21 cellular contexts compared by ENCODE assay signal in the genomic region with DNA sequence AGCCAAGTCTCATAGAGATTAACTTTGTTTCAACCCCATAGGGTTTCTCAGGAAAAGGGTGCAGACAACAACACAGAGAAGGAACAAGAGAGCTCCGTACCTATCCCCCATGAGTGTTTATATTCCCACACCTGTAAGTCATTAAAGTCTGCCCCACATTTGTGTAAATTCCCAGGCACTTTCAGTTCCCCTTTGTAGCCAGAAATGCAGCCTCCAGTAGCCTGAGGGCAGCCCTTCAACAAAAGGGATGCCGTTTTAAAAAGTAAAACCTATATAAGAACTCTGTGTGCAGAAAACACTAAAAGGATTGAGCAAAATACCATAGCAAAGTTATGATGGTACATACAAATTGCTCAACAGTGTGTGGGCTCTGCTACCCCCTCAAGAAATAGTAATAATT. TPM values are rescaled to one million over a fixed set of nuclear protein-coding genes. Genes with fewer than 3 reads are reported as not detected.
"Had no signal": no experiment of that assay in that cellular context is flagged by ENCODE, and none has a peak within 500 bp of the region (broad histone marks: within the 10 kb centered on the region; RNA-seq: fewer than 3 reads in every experiment).

No MANE protein-coding gene starts in this region.

- H3K4me3 Mint-ChIP-seq: activated B cell treated with CpG ODN at 0.5 μM for 24 hours; activated CD4-positive, alpha-beta T cell treated with anti-CD3 and anti-CD28 coated beads, Interleukin-2, amount 10 ng/mL, durations not matched to agents 24 days and 14 days; activated naive CD4-positive, alpha-beta T cell treated with anti-CD3 and anti-CD28 coated beads, Interleukin-2, amount 10 ng/mL, durations not matched to agents 7 days and 5 days; activated naive CD8-positive, alpha-beta T cell treated with anti-CD3 and anti-CD28 coated beads for 36 hours; activated T-cell treated with anti-CD3 and anti-CD28 coated beads, Interleukin-2, amount 50 U/mL, for 4 hours; T-helper 17 cell had no signal

- ATAC-seq: activated T-cell treated with anti-CD3 and anti-CD28 coated beads, Interleukin-2, amount 50 U/mL, for 4 hours; K562; T-helper 17 cell had no signal

- H3K27me3 Mint-ChIP-seq: activated CD4-positive, alpha-beta T cell treated with anti-CD3 and anti-CD28 coated beads, Interleukin-2, amount 10 ng/mL, durations not matched to agents 24 days and 14 days; activated naive CD4-positive, alpha-beta T cell treated with anti-CD3 and anti-CD28 coated beads, Interleukin-2, amount 10 ng/mL, durations not matched to agents 7 days and 5 days; T-helper 17 cell had no signal

- H3K36me3 Mint-ChIP-seq: activated naive CD4-positive, alpha-beta T cell treated with anti-CD3 and anti-CD28 coated beads, Interleukin-2, amount 10 ng/mL, durations not matched to agents 7 days and 5 days; activated naive CD8-positive, alpha-beta T cell treated with anti-CD3 and anti-CD28 coated beads for 36 hours had no signal

- H3K4me2 ChIP-seq: PC-9 had no signal

- H3K9me3 Mint-ChIP-seq: activated naive CD4-positive, alpha-beta T cell treated with anti-CD3 and anti-CD28 coated beads, Interleukin-2, amount 10 ng/mL, durations not matched to agents 7 days and 5 days had no signal

- H3K27ac Mint-ChIP-seq: activated B cell treated with CpG ODN at 0.5 μM for 24 hours; activated CD4-positive, alpha-beta T cell treated with anti-CD3 and anti-CD28 coated beads, Interleukin-2, amount 10 ng/mL, durations not matched to agents 24 days and 14 days; activated naive CD4-positive, alpha-beta T cell treated with anti-CD3 and anti-CD28 coated beads, Interleukin-2, amount 10 ng/mL, durations not matched to agents 7 days and 5 days; activated naive CD8-positive, alpha-beta T cell treated with anti-CD3 and anti-CD28 coated beads for 36 hours; T-helper 17 cell had no signal

- H2AFZ ChIP-seq: PC-9 had no signal

- DNase-seq: activated B cell treated with CpG ODN at 0.5 μM for 24 hours; activated CD4-positive, alpha-beta T cell treated with anti-CD3 and anti-CD28 coated beads for 1 hour; activated CD4-positive, alpha-beta T cell treated with anti-CD3 and anti-CD28 coated beads, Interleukin-2, amount 10 ng/mL, durations not matched to agents 24 days and 14 days; activated CD4-positive, alpha-beta T cell treated with anti-CD3 and anti-CD28 coated beads, Interleukin-2, amount 50 U/mL, for 48 hours; activated gamma-delta T cell treated with Interleukin-2 at 50 U/mL for 16 hours; activated naive CD4-positive, alpha-beta T cell treated with anti-CD3 and anti-CD28 coated beads, Interleukin-2, amount 10 ng/mL, durations not matched to agents 7 days and 5 days; activated naive CD8-positive, alpha-beta T cell treated with anti-CD3 and anti-CD28 coated beads for 36 hours; activated T-cell treated with anti-CD3 and anti-CD28 coated beads, Interleukin-2, amount 50 U/mL, for 4 hours; Karpas-422; NCI-H1105 treated with DMSO at 0.1 percent for 48 hours; NCI-H1436 treated with DMSO at 0.1 percent for 48 hours; NCI-H187; NCI-H2081; NCI-H510A treated with DMSO at 0.1 percent for 48 hours; NCI-H69; NK-92 treated with Interleukin-12 subunit alpha and Interleukin-12 subunit beta, amount 100 ng/mL, for 24 hours; PC-9; SIG-M5; T-helper 17 cell; T-helper 9 cell had no signal

- H3K27ac ChIP-seq: PC-9 had no signal

- H3K4me3 ChIP-seq: K562, PC-9 had no signal

- H3K4me1 Mint-ChIP-seq: activated B cell treated with CpG ODN at 0.5 μM for 24 hours; activated CD4-positive, alpha-beta T cell treated with anti-CD3 and anti-CD28 coated beads, Interleukin-2, amount 10 ng/mL, durations not matched to agents 24 days and 14 days; activated naive CD4-positive, alpha-beta T cell treated with anti-CD3 and anti-CD28 coated beads, Interleukin-2, amount 10 ng/mL, durations not matched to agents 7 days and 5 days; activated naive CD8-positive, alpha-beta T cell treated with anti-CD3 and anti-CD28 coated beads for 36 hours; T-helper 17 cell had no signal

RNA-seq across cellular contexts. Expression of a gene that starts 59.7 kb away (rescaled TPM):
- total RNA-seq: activated B cell treated with CpG ODN at 0.5 μM for 24 hours; activated CD4-positive, alpha-beta T cell treated with anti-CD3 and anti-CD28 coated beads, Interleukin-2, amount 10 ng/mL, durations not matched to agents 24 days and 14 days; activated naive CD8-positive, alpha-beta T cell treated with anti-CD3 and anti-CD28 coated beads for 36 hours; activated T-cell treated with anti-CD3 and anti-CD28 coated beads, Interleukin-2, amount 50 U/mL, for 4 hours; PC-9 had no signal
